ENCODE assay signal across 8 cellular contexts in the genomic region with DNA sequence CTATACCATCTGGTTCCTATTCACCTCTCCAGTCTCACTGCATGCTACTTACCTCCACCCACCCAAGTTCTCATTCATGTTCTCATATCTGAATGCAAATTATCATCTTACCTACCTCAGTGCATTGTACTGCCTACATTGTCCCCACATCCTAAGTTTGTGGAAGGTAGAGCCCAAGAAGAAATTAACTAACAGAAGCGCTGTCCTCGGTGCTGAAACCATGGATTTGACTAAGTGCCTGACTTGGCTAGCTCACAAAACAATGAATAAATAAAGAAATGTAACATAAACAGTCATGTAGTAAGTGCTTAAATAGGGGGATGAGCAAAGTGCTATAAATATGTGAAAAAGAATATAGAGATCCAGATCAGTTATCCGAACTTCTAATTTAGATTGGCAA.
DNase-seq lines count a peak whose midpoint lies in the region; ATAC-seq and TF ChIP-seq lines count a peak whose summit lies in the region.

No MANE protein-coding gene starts in this region.

- H3K4me1 Mint-ChIP-seq in activated naive CD8-positive, alpha-beta T cell treated with anti-CD3 and anti-CD28 coated beads for 36 hours: no peaks in the 10 kb centered on the region

- no peak for TF ChIP-seq POLR2A in GM18505 (IDR thresholded peaks at IDR 0.05; ENCODE audit: borderline replicate concordance, extremely low read depth, insufficient read depth, insufficient read length)

- no peak overlapping the region for H3K27ac Mint-ChIP-seq in activated naive CD8-positive, alpha-beta T cell treated with anti-CD3 and anti-CD28 coated beads for 36 hours

- no peaks in the 10 kb centered on the region for H3K27me3 Mint-ChIP-seq in activated naive CD8-positive, alpha-beta T cell treated with anti-CD3 and anti-CD28 coated beads for 36 hours

- peaks cover 3% of the 10 kb centered on the region for H3K9me3 Mint-ChIP-seq in activated naive CD8-positive, alpha-beta T cell treated with anti-CD3 and anti-CD28 coated beads for 36 hours

- in situ Hi-C loops in Caki2 (cut with HindIII; ENCODE audit: low pct_unique_long_range_greater_than_20kb, low sequenced_read_pairs): no loop called here
- in situ Hi-C loops in KBM-7 (cut with MboI; ENCODE audit: low pct_unique_long_range_greater_than_20kb, low sequenced_read_pairs): no loop called here

- no peak for ATAC-seq in GM18505 (IDR thresholded peaks at IDR 0.05; ENCODE audit: unreplicated experiment)
- no peak for ATAC-seq in GM19395 (IDR thresholded peaks at IDR 0.05; ENCODE audit: unreplicated experiment)

- no peak overlapping the region for H3K4me3 Mint-ChIP-seq in activated naive CD8-positive, alpha-beta T cell treated with anti-CD3 and anti-CD28 coated beads for 36 hours

- DNase-seq in Caki2 (ENCODE audit: low read depth): peak; percentile 23
- DNase-seq in KBM-7: peak; percentile 34
- peak; percentile 3 for DNase-seq in activated naive CD8-positive, alpha-beta T cell treated with anti-CD3 and anti-CD28 coated beads for 36 hours
- DNase-seq in islet precursor cell: peak; percentile 61
- no peak for DNase-seq in superior temporal gyrus (ENCODE audit: extremely low spot score)
- no peak for DNase-seq in hippocampal formation (lab: John Stamatoyannopoulos, UW)

- no peaks in the 10 kb centered on the region for H3K36me3 Mint-ChIP-seq in activated naive CD8-positive, alpha-beta T cell treated with anti-CD3 and anti-CD28 coated beads for 36 hours

Comparison
In these comparisons a context has a peak if more than half of its experiments do, and no peak if none do; other contexts are left out.
1. DNase-seq: peak in Caki2 (single experiment), KBM-7 (single experiment), activated naive CD8-positive, alpha-beta T cell treated with anti-CD3 and anti-CD28 coated beads for 36 hours (single experiment) and islet precursor cell (single experiment); none in superior temporal gyrus (single experiment) and hippocampal formation (0 of 2).